In genomic region chr10:124535731-124536495, GRCh38 we compare ENCODE assay signal across 15 cellular contexts.
DNase-seq lines count a peak whose midpoint lies in the region; ATAC-seq and TF ChIP-seq lines count a peak whose summit lies in the region.
"Had no signal": no experiment of that assay in that cellular context is flagged by ENCODE, and none has a peak within 500 bp of the region (broad histone marks: within the 10 kb centered on the region; RNA-seq: fewer than 3 reads in every experiment).

No MANE protein-coding gene starts in this region.

- H3K79me2 ChIP-seq in GM23338 (replicated peaks; ENCODE audit: insufficient read depth) = no peaks in the 10 kb centered on the region

- TF ChIP-seq CTCF in GM23338 (conservative IDR thresholded peaks at IDR 0.05; ENCODE audit: low read depth in 2 of 2) (no peak), endothelial cell (IDR thresholded peaks at IDR 0.05; ENCODE audit: unreplicated experiment) (no peak), spleen (IDR thresholded peaks at IDR 0.05 in 8 of 11, conservative IDR thresholded peaks at IDR 0.05 in 3 of 11) (no peak), uterus (IDR thresholded peaks at IDR 0.05) (no peak)

- no peak overlapping the region for H3K27ac ChIP-seq in GM23338 (ENCODE audit: low read depth)
- H3K27ac ChIP-seq in spleen = peak overlapping the region in 6 of 8 donors; percentile 42 to 87 (median 69)
- H3K27ac ChIP-seq in uterus = peak overlapping the region in 1 of 2 donors; percentile 38

- peaks cover 10% of the 10 kb centered on the region for H3K4me1 ChIP-seq in GM23338 (ENCODE audit: insufficient read depth)
- H3K4me1 ChIP-seq in spleen = peaks cover 5 to 84% (median 58%) of the 10 kb centered on the region in 6 donors
- peaks cover 0 to 7% of the 10 kb centered on the region in 2 donors for H3K4me1 ChIP-seq in uterus

- ATAC-seq in GM23338 (peak; percentile 25), HG02870 (IDR thresholded peaks at IDR 0.05; ENCODE audit: unreplicated experiment) (no peak)
- ATAC-seq: natural killer cell treated with Interleukin-12 subunit alpha and Interleukin-12 subunit beta and Interleukin-15 and Interleukin-18, amount 100 ng/mL, for 72 hours had no signal

- WGBS in spleen, 5 donors = 50 to 66% (median 57%) methylated on average over 15 to 18 of the region's 18 CpGs

- peak overlapping the region; percentile 51; the same call in 1 of the 2 replicates for H3K4me2 ChIP-seq in GM23338

- no peaks in the 10 kb centered on the region for H3K36me3 Mint-ChIP-seq in GM23338 (ENCODE audit: low read depth)
- no peaks in the 10 kb centered on the region for H3K36me3 Mint-ChIP-seq in endothelial cell (ENCODE audit: low read depth, unreplicated experiment)
- H3K36me3 Mint-ChIP-seq in activated CD4-positive, alpha-beta memory T cell treated with anti-CD3 and anti-CD28 coated beads, Interleukin-2, amount 10 ng/mL, durations not matched to agents 7 days and 5 days (ENCODE audit: low read depth) = no peaks in the 10 kb centered on the region
- H3K36me3 Mint-ChIP-seq: CD8-positive, alpha-beta memory T cell; natural killer cell treated with Interleukin-12 subunit alpha and Interleukin-12 subunit beta and Interleukin-15 and Interleukin-18, amount 100 ng/mL, for 72 hours had no signal

- no peaks in the 10 kb centered on the region for H3K9me3 ChIP-seq in spleen
- H3K9me3 ChIP-seq in uterus = no peaks in the 10 kb centered on the region
- H3K9me3 ChIP-seq: stomach had no signal

- H3F3A ChIP-seq in GM23338 (replicated peaks; ENCODE audit: low read depth) = 0 out of 2 replicates have a peak, but pooled peaks cover 10% of the 10 kb centered on the region

- intact Hi-C loops in spleen (cut with DNase I; ENCODE audit: low total_unique reads) = no loop called here
- intact Hi-C loops in uterus (cut with DNase I; ENCODE audit: low total_unique reads) = loop anchor here (10.0 kb wide), 1 partner anchor 89 kb away; no protein-coding TSS in a partner anchor

- H2AFZ ChIP-seq in GM23338 = peak overlapping the region; percentile 72; the same call in 1 of the 2 replicates

- no peaks in the 10 kb centered on the region for H3K9me2 ChIP-seq in GM23338 (ENCODE audit: insufficient read depth)

- TF ChIP-seq POLR2A in spleen (IDR thresholded peaks at IDR 0.05) (no peak), uterus (IDR thresholded peaks at IDR 0.05) (no peak)

- H3K9me3 Mint-ChIP-seq in GM23338 (no peaks in the 10 kb centered on the region), endothelial cell (ENCODE audit: unreplicated experiment) (no peaks in the 10 kb centered on the region)
- no peaks in the 10 kb centered on the region for H3K9me3 Mint-ChIP-seq in activated CD4-positive, alpha-beta memory T cell treated with anti-CD3 and anti-CD28 coated beads, Interleukin-2, amount 10 ng/mL, durations not matched to agents 7 days and 5 days
- H3K9me3 Mint-ChIP-seq: CD8-positive, alpha-beta memory T cell; natural killer cell treated with Interleukin-12 subunit alpha and Interleukin-12 subunit beta and Interleukin-15 and Interleukin-18, amount 100 ng/mL, for 72 hours; T-helper 1 cell treated with Interleukin-12 subunit alpha and Interleukin-12 subunit beta and Interleukin-4 antibody, amounts not matched to agents 30 μg/mL and 1 μg/mL, for 36 hours had no signal

- H3K27ac Mint-ChIP-seq in GM23338 (no peak overlapping the region; the same call in 1 of the 2 replicates), endothelial cell (ENCODE audit: unreplicated experiment) (peak overlapping the region; percentile 72)
- H3K27ac Mint-ChIP-seq in activated CD4-positive, alpha-beta memory T cell treated with anti-CD3 and anti-CD28 coated beads, Interleukin-2, amount 10 ng/mL, durations not matched to agents 7 days and 5 days = no peak overlapping the region
- H3K27ac Mint-ChIP-seq: natural killer cell treated with Interleukin-12 subunit alpha and Interleukin-12 subunit beta and Interleukin-15 and Interleukin-18, amount 100 ng/mL, for 72 hours; T-helper 1 cell treated with Interleukin-12 subunit alpha and Interleukin-12 subunit beta and Interleukin-4 antibody, amounts not matched to agents 30 μg/mL and 1 μg/mL, for 36 hours had no signal

- H3K36me3 ChIP-seq in GM23338 (ENCODE audit: insufficient read depth) (no peaks in the 10 kb centered on the region), spleen (no peaks in the 10 kb centered on the region), uterus (no peaks in the 10 kb centered on the region)
- H3K36me3 ChIP-seq: stomach had no signal

- H3K4me3 Mint-ChIP-seq in GM23338 = no peak overlapping the region
- H3K4me3 Mint-ChIP-seq in endothelial cell (ENCODE audit: unreplicated experiment) = no peak overlapping the region
- no peak overlapping the region for H3K4me3 Mint-ChIP-seq in activated CD4-positive, alpha-beta memory T cell treated with anti-CD3 and anti-CD28 coated beads, Interleukin-2, amount 10 ng/mL, durations not matched to agents 7 days and 5 days
- H3K4me3 Mint-ChIP-seq: CD8-positive, alpha-beta memory T cell; natural killer cell treated with Interleukin-12 subunit alpha and Interleukin-12 subunit beta and Interleukin-15 and Interleukin-18, amount 100 ng/mL, for 72 hours; T-helper 1 cell treated with Interleukin-12 subunit alpha and Interleukin-12 subunit beta and Interleukin-4 antibody, amounts not matched to agents 30 μg/mL and 1 μg/mL, for 36 hours had no signal

- peaks cover 37% of the 10 kb centered on the region for H3K4me1 Mint-ChIP-seq in GM23338
- H3K4me1 Mint-ChIP-seq in endothelial cell (ENCODE audit: unreplicated experiment) = peaks cover 18% of the 10 kb centered on the region
- no peaks in the 10 kb centered on the region for H3K4me1 Mint-ChIP-seq in activated CD4-positive, alpha-beta memory T cell treated with anti-CD3 and anti-CD28 coated beads, Interleukin-2, amount 10 ng/mL, durations not matched to agents 7 days and 5 days

- CTCF ChIA-PET in activated CD4-positive, alpha-beta memory T cell treated with anti-CD3 and anti-CD28 coated beads, Interleukin-2, amount 10 ng/mL, durations not matched to agents 7 days and 5 days (lab: Charles Lee) = interaction anchor here (1.0 to 8.1 kb wide), 5 partner anchors 198 to 291 kb away, joined by 4 to 82 read pairs (median 21); no protein-coding TSS in a partner anchor

- POLR2A ChIA-PET in activated CD4-positive, alpha-beta memory T cell treated with anti-CD3 and anti-CD28 coated beads, Interleukin-2, amount 10 ng/mL, durations not matched to agents 7 days and 5 days (lab: Charles Lee) = interaction anchor here (1.0 kb wide), 1 partner anchor 266 kb away, joined by 3 read pairs; no protein-coding TSS in a partner anchor

- peaks cover 3% of the 10 kb centered on the region for H3K27me3 Mint-ChIP-seq in GM23338 (ENCODE audit: insufficient read depth, low read depth, poor library complexity)
- H3K27me3 Mint-ChIP-seq in endothelial cell (ENCODE audit: unreplicated experiment) = peaks cover 3% of the 10 kb centered on the region
- H3K27me3 Mint-ChIP-seq in activated CD4-positive, alpha-beta memory T cell treated with anti-CD3 and anti-CD28 coated beads, Interleukin-2, amount 10 ng/mL, durations not matched to agents 7 days and 5 days = peaks cover 3% of the 10 kb centered on the region
- H3K27me3 Mint-ChIP-seq: CD8-positive, alpha-beta memory T cell; natural killer cell treated with Interleukin-12 subunit alpha and Interleukin-12 subunit beta and Interleukin-15 and Interleukin-18, amount 100 ng/mL, for 72 hours had no signal

- H3K4me3 ChIP-seq in GM23338 = no peak overlapping the region
- H3K4me3 ChIP-seq in spleen = no peak overlapping the region
- H3K4me3 ChIP-seq in uterus = no peak overlapping the region
- H3K4me3 ChIP-seq: stomach had no signal

- no peaks in the 10 kb centered on the region for H4K20me1 ChIP-seq in GM23338 (replicated peaks; ENCODE audit: insufficient read depth)

- H3K27me3 ChIP-seq in GM23338 (ENCODE audit: insufficient read depth) (no peaks in the 10 kb centered on the region), spleen (replicated peaks in 1 of 7) (no peaks in the 10 kb centered on the region), uterus (no peaks in the 10 kb centered on the region)
- H3K27me3 ChIP-seq: stomach had no signal

- DNase-seq in GM23338 (ENCODE audit: low spot score) (peak; percentile 41), NOMO-1 treated with DMSO at 0.1 percent for 48 hours (lab: John Stamatoyannopoulos, UW; ENCODE audit: unreplicated experiment) (peak; percentile 26), endothelial cell (ENCODE audit: low spot score) (peak; percentile 31), spleen (no peak), uterus (no peak), T1000 (lab: John Stamatoyannopoulos, UW) (no peak)
- DNase-seq in activated CD4-positive, alpha-beta memory T cell treated with anti-CD3 and anti-CD28 coated beads, Interleukin-2, amount 10 ng/mL, durations not matched to agents 7 days and 5 days = no peak
- DNase-seq: activated CD4-positive, alpha-beta T cell treated with anti-CD3 and anti-CD28 coated beads, Interleukin-2, amount 50 U/mL, for 4 hours; activated effector memory CD4-positive, alpha-beta T cell treated with anti-CD3 and anti-CD28 coated beads, Interleukin-2, amount 50 U/mL, for 16 hours; CD8-positive, alpha-beta memory T cell; NK-92 treated with Interleukin-12 subunit alpha and Interleukin-12 subunit beta, amount 100 ng/mL, for 24 hours; stomach had no signal

TF ChIP-seq in GM23338, 12 proteins besides CTCF, POLR2A, EP300 and RAD21 (continues in another document):
- no peak for TF ChIP-seq ZNF114 (CRISPR knock-in tag; IDR thresholded peaks at IDR 0.05)
- no peak for TF ChIP-seq ZNF331 (CRISPR knock-in tag; IDR thresholded peaks at IDR 0.05; ENCODE audit: low read depth)

Comparison
In these comparisons a context has a peak if more than half of its experiments do, and no peak if none do; other contexts are left out.
1. DNase-seq: peak in GM23338 (single experiment), NOMO-1 treated with DMSO at 0.1 percent for 48 hours (single experiment) and endothelial cell (single experiment); none in spleen (single experiment), uterus (0 of 2), T1000 (single experiment) and activated CD4-positive, alpha-beta memory T cell treated with anti-CD3 and anti-CD28 coated beads, Interleukin-2, amount 10 ng/mL, durations not matched to agents 7 days and 5 days (single experiment).